ENCODE assay signal across 16 cellular contexts in the genomic region with DNA sequence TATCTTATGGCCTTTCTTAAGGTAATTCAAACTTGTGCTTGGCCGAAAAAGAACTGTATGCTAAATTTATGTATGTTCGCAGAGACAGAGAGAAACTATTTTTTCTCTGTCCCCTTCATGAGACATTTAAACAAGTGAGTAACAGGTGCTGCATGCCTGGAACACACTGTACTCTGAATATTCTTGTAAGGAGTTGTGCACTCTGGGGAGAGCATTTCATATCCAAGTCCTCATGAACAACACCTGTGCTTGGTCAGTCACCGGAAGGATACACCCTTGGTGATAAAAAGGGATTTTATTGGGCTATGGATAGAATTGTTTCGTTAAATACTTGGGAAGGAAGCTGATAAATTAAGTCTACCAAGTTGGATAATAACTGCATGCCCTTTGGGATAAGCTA.
DNase-seq lines count a peak whose midpoint lies in the region; ATAC-seq and TF ChIP-seq lines count a peak whose summit lies in the region.
"Had no signal": no experiment of that assay in that cellular context is flagged by ENCODE, and none has a peak within 500 bp of the region (broad histone marks: within the 10 kb centered on the region; RNA-seq: fewer than 3 reads in every experiment).

No MANE protein-coding gene starts in this region.

- peaks cover 9% of the 10 kb centered on the region for H3K4me1 Mint-ChIP-seq in nephron progenitor cell
- H3K4me1 Mint-ChIP-seq in activated T-helper 2 cell treated with anti-CD3 and anti-CD28 coated beads, Interferon-gamma antibody, Interleukin-2, Interleukin-4, amounts not matched to agents 10 μg/mL and 5 μg/mL and 100 μg/mL, durations not matched to agents 14 hours and 24 hours and 36 hours (ENCODE audit: low read depth), result no peaks in the 10 kb centered on the region
- H3K4me1 Mint-ChIP-seq: GM23338 had no signal

- ATAC-seq in mucosa of descending colon, result peak; percentile 51
- ATAC-seq: A549, GM23338 had no signal

- peaks cover 17% of the 10 kb centered on the region for H3K9me3 Mint-ChIP-seq in nephron progenitor cell
- no peaks in the 10 kb centered on the region for H3K9me3 Mint-ChIP-seq in activated T-helper 2 cell treated with anti-CD3 and anti-CD28 coated beads, Interferon-gamma antibody, Interleukin-2, Interleukin-4, amounts not matched to agents 10 μg/mL and 5 μg/mL and 100 μg/mL, durations not matched to agents 14 hours and 24 hours and 36 hours
- H3K9me3 Mint-ChIP-seq: CD4-positive, alpha-beta T cell had no signal

- no peak overlapping the region for H3K4me3 ChIP-seq in mucosa of descending colon
- H3K4me3 ChIP-seq: A549, GM23338 had no signal

- H3K36me3 Mint-ChIP-seq in nephron progenitor cell (ENCODE audit: low read depth), result no peaks in the 10 kb centered on the region
- H3K36me3 Mint-ChIP-seq in activated T-helper 2 cell treated with anti-CD3 and anti-CD28 coated beads, Interferon-gamma antibody, Interleukin-2, Interleukin-4, amounts not matched to agents 10 μg/mL and 5 μg/mL and 100 μg/mL, durations not matched to agents 14 hours and 24 hours and 36 hours (ENCODE audit: low read depth), result no peaks in the 10 kb centered on the region

- intact Hi-C loops in mucosa of descending colon (cut with DNase I, micrococcal nuclease), result no loop called here
- intact Hi-C loops in activated T-helper 2 cell treated with anti-CD3 and anti-CD28 coated beads, Interferon-gamma antibody, Interleukin-2, Interleukin-4, amounts not matched to agents 10 μg/mL and 5 μg/mL and 100 μg/mL, durations not matched to agents 14 hours and 24 hours and 36 hours (cut with micrococcal nuclease), result no loop called here

- H3K9me3 ChIP-seq in mucosa of descending colon, result no peaks in the 10 kb centered on the region

- H3K36me3 ChIP-seq in mucosa of descending colon (ENCODE audit: low read depth), result no peaks in the 10 kb centered on the region

- no peak for TF ChIP-seq CTCF in mucosa of descending colon (IDR thresholded peaks at IDR 0.05)
- no peak for TF ChIP-seq CTCF in nephron progenitor cell (IDR thresholded peaks at IDR 0.05)

- no peaks in the 10 kb centered on the region for H3K27me3 Mint-ChIP-seq in nephron progenitor cell (ENCODE audit: low read depth, poor library complexity)
- no peaks in the 10 kb centered on the region for H3K27me3 Mint-ChIP-seq in activated T-helper 2 cell treated with anti-CD3 and anti-CD28 coated beads, Interferon-gamma antibody, Interleukin-2, Interleukin-4, amounts not matched to agents 10 μg/mL and 5 μg/mL and 100 μg/mL, durations not matched to agents 14 hours and 24 hours and 36 hours (ENCODE audit: low read depth)
- H3K27me3 Mint-ChIP-seq: CD4-positive, alpha-beta T cell had no signal

- DNase-seq in LHCN-M2 (ENCODE audit: low read depth) (peak; percentile 89), mucosa of descending colon (no peak), nephron progenitor cell (no peak), superior temporal gyrus (ENCODE audit: extremely low spot score) (peak; percentile 19), SW480 (ENCODE audit: low spot score) (no peak), ureter (ENCODE audit: low spot score) (no peak)
- DNase-seq in activated T-helper 2 cell treated with anti-CD3 and anti-CD28 coated beads, Interferon-gamma antibody, Interleukin-2, Interleukin-4, amounts not matched to agents 10 μg/mL and 5 μg/mL and 100 μg/mL, durations not matched to agents 14 hours and 24 hours and 36 hours (ENCODE audit: low spot score), result no peak
- DNase-seq: AML-193; CD4-positive, alpha-beta T cell; DMS153; DMS79; GDM1; HCEC 1CT; IMR-90 had no signal

- H3K4me1 ChIP-seq in mucosa of descending colon (ENCODE audit: low read depth), result no peaks in the 10 kb centered on the region
- H3K4me1 ChIP-seq: A549 had no signal

- H3K4me3 Mint-ChIP-seq in nephron progenitor cell, result no peak overlapping the region
- H3K4me3 Mint-ChIP-seq in activated T-helper 2 cell treated with anti-CD3 and anti-CD28 coated beads, Interferon-gamma antibody, Interleukin-2, Interleukin-4, amounts not matched to agents 10 μg/mL and 5 μg/mL and 100 μg/mL, durations not matched to agents 14 hours and 24 hours and 36 hours (ENCODE audit: low read depth), result no peak overlapping the region
- H3K4me3 Mint-ChIP-seq: CD4-positive, alpha-beta T cell; GM23338 had no signal

- peak overlapping the region; percentile 21 for H3K27ac Mint-ChIP-seq in nephron progenitor cell
- H3K27ac Mint-ChIP-seq in activated T-helper 2 cell treated with anti-CD3 and anti-CD28 coated beads, Interferon-gamma antibody, Interleukin-2, Interleukin-4, amounts not matched to agents 10 μg/mL and 5 μg/mL and 100 μg/mL, durations not matched to agents 14 hours and 24 hours and 36 hours, result no peak overlapping the region
- H3K27ac Mint-ChIP-seq: CD4-positive, alpha-beta T cell; GM23338 had no signal

Comparison
In these comparisons a context has a peak if more than half of its experiments do, and no peak if none do; other contexts are left out.
1. DNase-seq: peak in LHCN-M2 (single experiment) and superior temporal gyrus (single experiment); none in mucosa of descending colon (0 of 3), nephron progenitor cell (single experiment), SW480 (single experiment), ureter (single experiment) and activated T-helper 2 cell treated with anti-CD3 and anti-CD28 coated beads, Interferon-gamma antibody, Interleukin-2, Interleukin-4, amounts not matched to agents 10 μg/mL and 5 μg/mL and 100 μg/mL, durations not matched to agents 14 hours and 24 hours and 36 hours (single experiment).